In genomic region chr13:77184455-77184854, GRCh38 we compare ENCODE assay signal across 8 cellular contexts.
DNase-seq lines count a peak whose midpoint lies in the region; ATAC-seq and TF ChIP-seq lines count a peak whose summit lies in the region.

No MANE protein-coding gene starts in this region.

- ATAC-seq in GM21447 (IDR thresholded peaks at IDR 0.05; ENCODE audit: unreplicated experiment) (peak; percentile 97), HG03565 (IDR thresholded peaks at IDR 0.05; ENCODE audit: unreplicated experiment) (peak; percentile 98)

- TF ChIP-seq POLR2A in erythroblast (IDR thresholded peaks at IDR 0.05; ENCODE audit: low read length), result no peak

- H3K4me3 ChIP-seq in GM12865 (ENCODE audit: low read depth, low read length), result no peak overlapping the region

- DNase-seq in GM12865 (ENCODE audit: low read depth), result peak; percentile 87
- DNase-seq in dermis blood vessel endothelial cell, result peak; percentile 13
- no peak for DNase-seq in NCI-H2227 treated with DMSO at 0.1 percent for 48 hours (lab: John Stamatoyannopoulos, UW)
- DNase-seq in 8988T, result no peak
- no peak for DNase-seq in NCI-H774 (lab: John Stamatoyannopoulos, UW)
- no peak for DNase-seq in erythroblast (lab: John Stamatoyannopoulos, UW)

- no peak for TF ChIP-seq CTCF in GM12865 (IDR thresholded peaks at IDR 0.05; ENCODE audit: insufficient read depth, low read depth, low read length, missing control alignments)

Comparison
In these comparisons a context has a peak if more than half of its experiments do, and no peak if none do; other contexts are left out.
1. DNase-seq: peak in GM12865 (single experiment) and dermis blood vessel endothelial cell (single experiment); none in NCI-H2227 treated with DMSO at 0.1 percent for 48 hours (single experiment), 8988T (single experiment), NCI-H774 (single experiment) and erythroblast (0 of 2).